In the genomic region with DNA sequence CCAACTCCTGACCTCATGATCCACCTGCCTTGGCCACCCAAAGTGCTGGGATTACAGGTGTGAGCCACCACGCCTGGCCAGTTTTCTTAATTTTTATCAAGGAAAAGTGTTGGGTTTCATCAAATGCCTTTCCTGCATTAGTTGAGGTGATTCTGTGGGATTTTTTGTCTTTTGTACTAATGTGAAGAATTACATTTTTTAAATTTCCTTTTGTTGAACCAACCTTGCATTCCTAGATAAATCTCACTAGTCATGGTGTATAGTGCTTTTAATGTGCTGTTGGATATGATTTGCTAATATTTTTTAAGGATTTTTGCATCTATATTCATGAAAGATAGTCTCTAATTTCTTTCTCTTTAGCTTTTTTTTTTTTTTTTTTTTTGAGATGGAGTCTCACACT, we compare ENCODE assay signal across 11 cellular contexts. TPM values are rescaled to one million over a fixed set of nuclear protein-coding genes. Genes with fewer than 3 reads are reported as not detected.
"Had no signal": no experiment of that assay in that cellular context is flagged by ENCODE, and none has a peak within 500 bp of the region (broad histone marks: within the 10 kb centered on the region; RNA-seq: fewer than 3 reads in every experiment).

No MANE protein-coding gene starts in this region.

- H3K36me3 ChIP-seq: HAP-1 had no signal

- H2AFZ ChIP-seq: GM23248, GM23338 had no signal

- H3K4me3 ChIP-seq: GM23248, GM23338, HAP-1 had no signal

- H3K9ac ChIP-seq: GM23248 had no signal

- H3K4me3 Mint-ChIP-seq: GM23338, H9, HFFc6 had no signal

- H3K9me3 ChIP-seq: HAP-1 had no signal

- ATAC-seq: GM23338, HCT116 had no signal

- H3K27ac ChIP-seq: GM23248 had no signal

- H3K4me2 ChIP-seq: GM23338 had no signal

- FAIRE-seq: H1, H54 had no signal

- H3K27ac Mint-ChIP-seq: GM23338, H9, HFFc6 had no signal

- H3K4me1 ChIP-seq: HAP-1 had no signal

- DNase-seq: GM23248, GOT3, H7, H9, HCEC 1CT, HFFc6 had no signal

- H3K4me1 Mint-ChIP-seq: GM23338, H9 had no signal

RNA-seq across cellular contexts. Expression of a gene that starts 2.4 kb away (rescaled TPM):
- total RNA-seq: H1, H7, H9 had no signal
- polyA plus RNA-seq: GM23338 had no signal
